In the genomic region with DNA sequence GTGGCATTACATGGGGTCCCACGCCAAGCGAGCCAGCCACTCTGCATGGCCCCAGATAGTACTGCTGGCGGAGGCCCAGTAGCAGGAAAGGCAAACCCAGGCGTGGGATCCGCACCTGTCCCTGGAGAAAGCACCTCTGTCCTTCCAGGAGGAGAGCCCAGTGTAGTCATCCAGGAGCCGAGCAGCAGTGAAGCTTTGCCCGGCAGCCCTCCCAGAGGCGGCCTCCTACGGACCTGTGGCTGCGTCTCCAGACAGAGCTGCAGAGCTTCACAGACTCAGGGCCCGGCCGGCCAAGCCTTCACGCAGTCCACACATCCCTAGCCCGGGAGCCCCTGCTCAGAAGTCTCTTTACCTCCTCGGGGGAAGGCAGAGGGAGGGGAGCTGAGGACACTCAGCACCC, we compare ENCODE assay signal across 9 cellular contexts.
"Had no signal": no experiment of that assay in that cellular context is flagged by ENCODE, and none has a peak within 500 bp of the region (broad histone marks: within the 10 kb centered on the region; RNA-seq: fewer than 3 reads in every experiment).

No MANE protein-coding gene starts in this region.

- H3K36me3 ChIP-seq: HAP-1 had no signal

- H3K4me3 ChIP-seq: GM23248, GM23338, HAP-1 had no signal

- H3K27ac ChIP-seq: GM23248 had no signal

- DNase-seq: GM23248, GOT3, H7, H9, HCEC 1CT, HFFc6 had no signal

- H3K4me2 ChIP-seq: GM23338 had no signal

- H3K4me1 ChIP-seq: HAP-1 had no signal

- H3K9me3 ChIP-seq: HAP-1 had no signal

- ATAC-seq: GM23338, HCT116 had no signal

- H2AFZ ChIP-seq: GM23248, GM23338 had no signal

- H3K9ac ChIP-seq: GM23248 had no signal
